Comparison of ENCODE assay signal across 24 cellular contexts in genomic region chr20:31809656-31810055, GRCh38. TPM values are rescaled to one million over a fixed set of nuclear protein-coding genes. Genes with fewer than 3 reads are reported as not detected.
DNase-seq lines count a peak whose midpoint lies in the region; TF ChIP-seq lines count a peak whose summit lies in the region.
"Had no signal": no experiment of that assay in that cellular context is flagged by ENCODE, and none has a peak within 500 bp of the region (broad histone marks: within the 10 kb centered on the region; RNA-seq: fewer than 3 reads in every experiment).

No MANE protein-coding gene starts in this region.

- peaks cover 48 to 54% of the 10 kb centered on the region in 2 donors for H3K4me1 ChIP-seq in thyroid gland

- intact Hi-C loops in thyroid gland (cut with DNase I): no loop called here

- no peaks in the 10 kb centered on the region for H3K9me3 ChIP-seq in thyroid gland
- H3K9me3 ChIP-seq: BLaER1, esophagus squamous epithelium, pancreas had no signal

- TF ChIP-seq POLR2A in thyroid gland (IDR thresholded peaks at IDR 0.05): no peak

- DNase-seq in LHCN-M2 (ENCODE audit: low read depth): peak; percentile 49
- peak; percentile 32 for DNase-seq in myocyte (ENCODE audit: low read depth)
- no peak for DNase-seq in thyroid gland
- DNase-seq in SW 1271 (lab: John Stamatoyannopoulos, UW): no peak
- no peak for DNase-seq in NCI-H345 treated with DMSO at 0.1 percent for 48 hours (lab: John Stamatoyannopoulos, UW; ENCODE audit: unreplicated experiment)
- DNase-seq in NCI-H187 (lab: John Stamatoyannopoulos, UW): no peak
- DNase-seq: activated CD4-positive, alpha-beta T cell treated with anti-CD3 and anti-CD28 coated beads, Interleukin-2, amount 50 U/mL, for 48 hours; activated gamma-delta T cell treated with Interleukin-2 at 50 U/mL for 16 hours; activated naive CD8-positive, alpha-beta T cell treated with anti-CD3 and anti-CD28 coated beads, Interleukin-2, amount 10 ng/mL, durations not matched to agents 7 days and 5 days; dorsolateral prefrontal cortex; esophagus squamous epithelium; NCI-H1048; NCI-H1694; NCI-H510A; pancreas; retina; stimulated activated naive CD8-positive, alpha-beta T cell treated with anti-CD3 and anti-CD28 coated beads, Interleukin-15, amount 100 ng/mL, for 72 hours; T-helper 17 cell had no signal

- no peaks in the 10 kb centered on the region for H3K27me3 ChIP-seq in thyroid gland
- H3K27me3 ChIP-seq: BLaER1, esophagus squamous epithelium, pancreas had no signal

- no peaks in the 10 kb centered on the region for H3K36me3 ChIP-seq in thyroid gland
- H3K36me3 ChIP-seq: esophagus squamous epithelium, pancreas had no signal

- H3K4me3 Mint-ChIP-seq in brain: no peak overlapping the region
- H3K4me3 Mint-ChIP-seq: activated naive CD8-positive, alpha-beta T cell treated with anti-CD3 and anti-CD28 coated beads, Interleukin-2, amount 10 ng/mL, durations not matched to agents 7 days and 5 days; memory B cell; stimulated activated naive CD8-positive, alpha-beta T cell treated with anti-CD3 and anti-CD28 coated beads, Interleukin-15, amount 100 ng/mL, for 72 hours; T-helper 17 cell had no signal

- peak overlapping the region; percentile 59 to 65 (median 62) for H3K27ac ChIP-seq in thyroid gland
- H3K27ac ChIP-seq: BLaER1, pancreas, SK-N-MC had no signal

- no peaks in the 10 kb centered on the region for H3K36me3 Mint-ChIP-seq in brain
- H3K36me3 Mint-ChIP-seq: memory B cell had no signal

- H3K4me3 ChIP-seq in thyroid gland (replicated peaks in 1 of 3): no peak overlapping the region
- H3K4me3 ChIP-seq: BLaER1, dorsolateral prefrontal cortex, esophagus squamous epithelium, pancreas, SK-N-MC had no signal

- no peak for TF ChIP-seq CTCF in brain (conservative IDR thresholded peaks at IDR 0.05)
- TF ChIP-seq CTCF in thyroid gland (IDR thresholded peaks at IDR 0.05): no peak

- H3K9me3 Mint-ChIP-seq in brain: no peaks in the 10 kb centered on the region
- H3K9me3 Mint-ChIP-seq: activated naive CD8-positive, alpha-beta T cell treated with anti-CD3 and anti-CD28 coated beads, Interleukin-2, amount 10 ng/mL, durations not matched to agents 7 days and 5 days; memory B cell; stimulated activated naive CD8-positive, alpha-beta T cell treated with anti-CD3 and anti-CD28 coated beads, Interleukin-15, amount 100 ng/mL, for 72 hours had no signal

- peak overlapping the region in 3 of 5 experiments; percentile 57 to 92 (median 90) for H3K27ac Mint-ChIP-seq in brain
- H3K27ac Mint-ChIP-seq: activated naive CD8-positive, alpha-beta T cell treated with anti-CD3 and anti-CD28 coated beads, Interleukin-2, amount 10 ng/mL, durations not matched to agents 7 days and 5 days; memory B cell; stimulated activated naive CD8-positive, alpha-beta T cell treated with anti-CD3 and anti-CD28 coated beads, Interleukin-15, amount 100 ng/mL, for 72 hours; T-helper 17 cell had no signal

- H3K4me1 Mint-ChIP-seq in brain: peaks cover 52% of the 10 kb centered on the region
- H3K4me1 Mint-ChIP-seq: stimulated activated naive CD8-positive, alpha-beta T cell treated with anti-CD3 and anti-CD28 coated beads, Interleukin-15, amount 100 ng/mL, for 72 hours; T-helper 17 cell had no signal

- no peaks in the 10 kb centered on the region for H3K27me3 Mint-ChIP-seq in brain
- H3K27me3 Mint-ChIP-seq: activated naive CD8-positive, alpha-beta T cell treated with anti-CD3 and anti-CD28 coated beads, Interleukin-2, amount 10 ng/mL, durations not matched to agents 7 days and 5 days; memory B cell; stimulated activated naive CD8-positive, alpha-beta T cell treated with anti-CD3 and anti-CD28 coated beads, Interleukin-15, amount 100 ng/mL, for 72 hours had no signal

- 38 to 47% methylated on average over 3 of the region's 3 CpGs for WGBS in thyroid gland, 2 donors

RNA-seq across cellular contexts. Expression of gene MYLK2, which starts 9.5 kb away (rescaled TPM):
- total RNA-seq in LHCN-M2 (2014; rRNA removed) (0.29 and 0.71 TPM in 2 replicates), myocyte (0.10 and 0.13 TPM in 2 replicates), thyroid gland (under 1 TPM in 2 of 4 donors, not detected in 2; 0.22 to 0.83 TPM)
- 0.17 TPM for polyA plus RNA-seq in LHCN-M2 (2012)
- 1.5 TPM for polyA plus RNA-seq in brain (ENCODE audit: insufficient read depth, low read depth, low replicate concordance)
- polyA plus RNA-seq in myocyte (2012): 0.04 TPM
- total RNA-seq: T-helper 17 cell had no signal
- polyA plus RNA-seq: AG04450 had no signal

RNA-seq across cellular contexts. Expression of gene FOXS1, which starts 35.7 kb away (rescaled TPM):
- total RNA-seq in LHCN-M2 (2014; rRNA removed) (not detected in 2 replicates), myocyte (0.56 and 0.99 TPM in 2 replicates), thyroid gland (1 to 10 TPM in 1 of 4 donors, under 1 TPM in 1, not detected in 2; 0.44 to 1.0 TPM)
- 0.07 TPM for polyA plus RNA-seq in LHCN-M2 (2012)
- 2.9 TPM for polyA plus RNA-seq in brain (ENCODE audit: insufficient read depth, low read depth, low replicate concordance)
- polyA plus RNA-seq in myocyte (2012): 13.0 TPM
- total RNA-seq: activated naive CD8-positive, alpha-beta T cell treated with anti-CD3 and anti-CD28 coated beads, Interleukin-2, amount 10 ng/mL, durations not matched to agents 7 days and 5 days; T-helper 17 cell had no signal
- polyA plus RNA-seq: AG04450, neural cell had no signal

Comparison
In these comparisons a context has a peak if more than half of its experiments do, and no peak if none do; other contexts are left out.
1. DNase-seq: peak in LHCN-M2 (single experiment) and myocyte (single experiment); none in thyroid gland (0 of 2), SW 1271 (0 of 2), NCI-H345 treated with DMSO at 0.1 percent for 48 hours (single experiment) and NCI-H187 (0 of 2).